In genomic region chr17:16491703-16492612, GRCh38 we compare ENCODE assay signal across 1 cellular context.
TF ChIP-seq lines count a peak whose summit lies in the region.

Gene LRRC75A (minus strand): TSS chr17:16492193. CDS start chr17:16491990, 203 bp downstream.

TF ChIP-seq in H1, 55 proteins besides CTCF, POLR2A, EP300 and RAD21 (continued from another document):
- TF ChIP-seq PHF8 (conservative IDR thresholded peaks at IDR 0.05; ENCODE audit: low read depth, low read length) (peak; percentile 38), KDM4A (IDR thresholded peaks at IDR 0.05; ENCODE audit: low read depth, low read length, severe bottlenecking) (peak; percentile 84), POU5F1 (IDR thresholded peaks at IDR 0.05; ENCODE audit: low read depth, low read length) (no peak), E2F6 (IDR thresholded peaks at IDR 0.05) (peak; percentile 57), SIN3A (conservative IDR thresholded peaks at IDR 0.05 in 1 of 2, IDR thresholded peaks at IDR 0.05 in 1 of 2; ENCODE audit: low read depth in 1 of 2, low read length in 2 of 2) (0 out of 4 replicates have a peak, but pooled peaks of 1 of the 2 experiments have one; percentile 17)
- TF ChIP-seq, protein P1, sequence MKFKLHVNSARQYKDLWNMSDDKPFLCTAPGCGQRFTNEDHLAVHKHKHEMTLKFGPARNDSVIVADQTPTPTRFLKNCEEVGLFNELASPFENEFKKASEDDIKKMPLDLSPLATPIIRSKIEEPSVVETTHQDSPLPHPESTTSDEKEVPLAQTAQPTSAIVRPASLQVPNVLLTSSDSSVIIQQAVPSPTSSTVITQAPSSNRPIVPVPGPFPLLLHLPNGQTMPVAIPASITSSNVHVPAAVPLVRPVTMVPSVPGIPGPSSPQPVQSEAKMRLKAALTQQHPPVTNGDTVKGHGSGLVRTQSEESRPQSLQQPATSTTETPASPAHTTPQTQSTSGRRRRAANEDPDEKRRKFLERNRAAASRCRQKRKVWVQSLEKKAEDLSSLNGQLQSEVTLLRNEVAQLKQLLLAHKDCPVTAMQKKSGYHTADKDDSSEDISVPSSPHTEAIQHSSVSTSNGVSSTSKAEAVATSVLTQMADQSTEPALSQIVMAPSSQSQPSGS (IDR thresholded peaks at IDR 0.05; ENCODE audit: low read length): no peak
